ENCODE assay signal across 10 cellular contexts in genomic region chr3:16178628-16178988, GRCh38. TPM values are rescaled to one million over a fixed set of nuclear protein-coding genes. Genes with fewer than 3 reads are reported as not detected.
DNase-seq lines count a peak whose midpoint lies in the region; ATAC-seq and TF ChIP-seq lines count a peak whose summit lies in the region.
"Had no signal": no experiment of that assay in that cellular context is flagged by ENCODE, and none has a peak within 500 bp of the region (broad histone marks: within the 10 kb centered on the region; RNA-seq: fewer than 3 reads in every experiment).

No MANE protein-coding gene starts in this region.

- H3K4me3 ChIP-seq in dorsolateral prefrontal cortex, result peak overlapping the region in 53 of 59 donors; percentile 26 to 75 (median 58)

- no peaks in the 10 kb centered on the region for H3K9me3 Mint-ChIP-seq in activated CD8-positive, alpha-beta T cell treated with anti-CD3 and anti-CD28 coated beads for 36 hours
- no peaks in the 10 kb centered on the region for H3K9me3 Mint-ChIP-seq in activated CD8-positive, alpha-beta T cell treated with anti-CD3 and anti-CD28 coated beads, Interleukin-2, amount 10 ng/mL, durations not matched to agents 7 days and 5 days (ENCODE audit: insufficient read depth)

- no peak for ATAC-seq in activated CD8-positive, alpha-beta T cell treated with anti-CD3 and anti-CD28 coated beads for 36 hours
- no peak for ATAC-seq in activated CD8-positive, alpha-beta T cell treated with anti-CD3 and anti-CD28 coated beads, Interleukin-2, amount 10 ng/mL, durations not matched to agents 7 days and 5 days
- ATAC-seq in HG03432 (IDR thresholded peaks at IDR 0.05; ENCODE audit: unreplicated experiment), result peak; percentile 13

- no peak for TF ChIP-seq POLR2A in erythroblast (IDR thresholded peaks at IDR 0.05; ENCODE audit: low read length)

- TF ChIP-seq CTCF in activated CD8-positive, alpha-beta T cell treated with anti-CD3 and anti-CD28 coated beads for 36 hours (IDR thresholded peaks at IDR 0.05), result peak; percentile 26
- peak in 22 of 56 donors; percentile 1 to 55 (median 17) for TF ChIP-seq CTCF in dorsolateral prefrontal cortex (IDR thresholded peaks at IDR 0.05 in 54 of 56, conservative IDR thresholded peaks at IDR 0.05 in 2 of 56; ENCODE audit: low read depth in 1 of 56, partially characterized antibody in 56 of 56)

- H3K4me1 Mint-ChIP-seq in activated CD8-positive, alpha-beta T cell treated with anti-CD3 and anti-CD28 coated beads for 36 hours (ENCODE audit: low read depth), result no peaks in the 10 kb centered on the region
- no peaks in the 10 kb centered on the region for H3K4me1 Mint-ChIP-seq in activated CD8-positive, alpha-beta T cell treated with anti-CD3 and anti-CD28 coated beads, Interleukin-2, amount 10 ng/mL, durations not matched to agents 7 days and 5 days (ENCODE audit: low read depth)

- DNase-seq in activated CD8-positive, alpha-beta T cell treated with anti-CD3 and anti-CD28 coated beads for 36 hours, result no peak
- DNase-seq in activated CD8-positive, alpha-beta T cell treated with anti-CD3 and anti-CD28 coated beads, Interleukin-2, amount 10 ng/mL, durations not matched to agents 7 days and 5 days, result no peak
- DNase-seq in dorsolateral prefrontal cortex, result no peak
- DNase-seq in erythroblast (lab: John Stamatoyannopoulos, UW), result no peak
- no peak for DNase-seq in KG1 (lab: John Stamatoyannopoulos, UW)
- DNase-seq in stimulated activated naive CD4-positive, alpha-beta T cell (lab: John Stamatoyannopoulos, UW), result no peak

- no peak overlapping the region for H3K27ac Mint-ChIP-seq in activated CD8-positive, alpha-beta T cell treated with anti-CD3 and anti-CD28 coated beads for 36 hours
- H3K27ac Mint-ChIP-seq in activated CD8-positive, alpha-beta T cell treated with anti-CD3 and anti-CD28 coated beads, Interleukin-2, amount 10 ng/mL, durations not matched to agents 7 days and 5 days, result no peak overlapping the region

- CTCF ChIA-PET in activated CD8-positive, alpha-beta T cell treated with anti-CD3 and anti-CD28 coated beads for 36 hours (lab: Charles Lee), result interaction anchor here (0.6 to 2.3 kb wide), 27 partner anchors 11 to 552 kb away, joined by 3 to 56 read pairs (median 4); no protein-coding TSS in a partner anchor
- CTCF ChIA-PET in activated CD8-positive, alpha-beta T cell treated with anti-CD3 and anti-CD28 coated beads, Interleukin-2, amount 10 ng/mL, durations not matched to agents 7 days and 5 days (lab: Charles Lee), result interaction anchor here (0.9 to 3.5 kb wide), 15 partner anchors 9 to 748 kb away, joined by 3 to 25 read pairs (median 3); no protein-coding TSS in a partner anchor

- intact Hi-C loops in activated CD8-positive, alpha-beta T cell treated with anti-CD3 and anti-CD28 coated beads for 36 hours (cut with micrococcal nuclease), result loop anchor here (1.0 to 5.0 kb wide), 2 partner anchors 130 to 361 kb away; no protein-coding TSS in a partner anchor
- intact Hi-C loops in dorsolateral prefrontal cortex (cut with DNase I), result loop anchor here (1.0 to 10.0 kb wide), 11 partner anchors 49 to 574 kb away; partner anchors contain the start of genes BTD (in 1 of the 2) and HACL1 (in 1 of the 2)

- POLR2A ChIA-PET in activated CD8-positive, alpha-beta T cell treated with anti-CD3 and anti-CD28 coated beads for 36 hours (lab: Charles Lee), result no interaction called here
- POLR2A ChIA-PET in activated CD8-positive, alpha-beta T cell treated with anti-CD3 and anti-CD28 coated beads, Interleukin-2, amount 10 ng/mL, durations not matched to agents 7 days and 5 days (lab: Charles Lee), result no interaction called here

- no peaks in the 10 kb centered on the region for H3K27me3 ChIP-seq in dorsolateral prefrontal cortex

- peak overlapping the region in 53 of 59 donors; percentile 0 to 97 (median 67) for H3K27ac ChIP-seq in dorsolateral prefrontal cortex
- peak overlapping the region; percentile 54 for H3K27ac ChIP-seq in temporal lobe (ENCODE audit: low read depth, low read length)
- H3K27ac ChIP-seq: HL-60 had no signal

- H3K27me3 Mint-ChIP-seq in activated CD8-positive, alpha-beta T cell treated with anti-CD3 and anti-CD28 coated beads for 36 hours, result peaks cover 18% of the 10 kb centered on the region
- peaks cover 18% of the 10 kb centered on the region for H3K27me3 Mint-ChIP-seq in activated CD8-positive, alpha-beta T cell treated with anti-CD3 and anti-CD28 coated beads, Interleukin-2, amount 10 ng/mL, durations not matched to agents 7 days and 5 days (ENCODE audit: low read depth)

- no peaks in the 10 kb centered on the region for H3K36me3 Mint-ChIP-seq in activated CD8-positive, alpha-beta T cell treated with anti-CD3 and anti-CD28 coated beads for 36 hours (ENCODE audit: low read depth)
- no peaks in the 10 kb centered on the region for H3K36me3 Mint-ChIP-seq in activated CD8-positive, alpha-beta T cell treated with anti-CD3 and anti-CD28 coated beads, Interleukin-2, amount 10 ng/mL, durations not matched to agents 7 days and 5 days (ENCODE audit: low read depth)

- no peak overlapping the region for H3K4me3 Mint-ChIP-seq in activated CD8-positive, alpha-beta T cell treated with anti-CD3 and anti-CD28 coated beads for 36 hours
- no peak overlapping the region for H3K4me3 Mint-ChIP-seq in activated CD8-positive, alpha-beta T cell treated with anti-CD3 and anti-CD28 coated beads, Interleukin-2, amount 10 ng/mL, durations not matched to agents 7 days and 5 days

RNA-seq across cellular contexts. Expression of gene GALNT15, which starts 4.1 kb away (rescaled TPM):
- total RNA-seq in activated CD8-positive, alpha-beta T cell treated with anti-CD3 and anti-CD28 coated beads for 36 hours, result not detected
- total RNA-seq in activated CD8-positive, alpha-beta T cell treated with anti-CD3 and anti-CD28 coated beads, Interleukin-2, amount 10 ng/mL, durations not matched to agents 7 days and 5 days, result not detected
- total RNA-seq in dorsolateral prefrontal cortex (100 to 1,000 TPM in 15 of 120 experiments, 10 to 100 TPM in 105; 16.5 to 176 (median 55.2) TPM), temporal lobe (2.2 TPM)
- total RNA-seq: A673 had no signal
